8 cellular contexts compared by ENCODE assay signal in the genomic region with DNA sequence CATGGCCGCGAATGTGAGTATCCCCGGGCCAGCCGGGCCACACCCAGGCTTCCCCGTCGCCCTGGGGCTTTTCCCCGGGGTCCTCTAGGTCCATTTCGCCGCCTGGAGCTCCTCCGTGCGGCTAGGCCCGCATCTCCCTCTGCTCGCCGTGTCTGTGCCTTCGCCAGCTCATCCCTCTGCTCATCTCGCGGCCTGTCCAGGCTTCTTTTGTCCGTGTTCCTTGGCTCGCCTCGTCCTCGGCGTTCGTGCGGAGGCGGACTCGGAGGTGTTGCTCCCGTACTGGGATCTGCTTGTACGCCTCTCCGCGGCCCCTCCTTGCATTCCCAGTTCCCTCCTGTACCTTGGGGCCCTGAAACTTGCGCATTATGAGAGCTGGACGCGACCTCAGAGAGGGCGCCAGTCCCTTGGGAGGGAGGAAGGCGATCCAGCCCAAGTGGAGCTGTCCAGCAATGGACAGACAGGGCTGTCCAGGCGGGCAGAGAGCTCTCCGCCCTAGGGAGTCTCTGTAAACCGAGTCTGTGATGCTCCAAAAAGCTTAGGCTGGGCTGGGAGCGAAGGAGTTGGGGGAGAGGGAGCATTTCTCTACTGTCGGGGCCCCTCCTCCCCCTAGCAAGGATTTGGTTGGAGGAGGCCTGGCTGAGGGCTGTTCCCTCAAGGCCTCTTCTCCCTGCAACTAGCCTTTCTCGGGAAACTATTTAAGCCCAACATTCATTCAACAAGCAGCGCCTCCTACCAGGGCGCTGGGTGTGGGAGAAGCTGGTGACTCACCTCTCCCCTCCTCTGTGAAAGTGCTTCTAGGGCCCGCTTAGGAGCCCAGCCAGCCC. TPM values are rescaled to one million over a fixed set of nuclear protein-coding genes. Genes with fewer than 3 reads are reported as not detected.
DNase-seq lines count a peak whose midpoint lies in the region; ATAC-seq lines count a peak whose summit lies in the region.

No MANE protein-coding gene starts in this region.

- H3K9me3 ChIP-seq in esophagus (ENCODE audit: control insufficient read depth in 2 of 2, insufficient read depth in 1 of 2, low read depth in 1 of 2, low read length in 1 of 2), result no peaks in the 10 kb centered on the region

- 0% methylated on average over 44 of the region's 44 CpGs for WGBS in esophagus, 2 donors

- H3K36me3 ChIP-seq in esophagus (ENCODE audit: control insufficient read depth in 2 of 2, insufficient read depth in 2 of 2, low read length in 1 of 2), result peaks cover 8 to 14% of the 10 kb centered on the region in 2 donors

- peaks cover 5 to 37% of the 10 kb centered on the region in 2 donors for H3K4me1 ChIP-seq in esophagus (ENCODE audit: control insufficient read depth in 2 of 2, insufficient read depth in 2 of 2, low read length in 1 of 2)

- H3K27ac ChIP-seq in esophagus (ENCODE audit: low read depth in 2 of 2, low read length in 1 of 2), result peak overlapping the region; percentile 89 to 94

- DNase-seq in NCI-H82 (lab: John Stamatoyannopoulos, UW) (peak; percentile 65), NCI-H82 treated with DMSO at 0.1 percent for 48 hours (lab: John Stamatoyannopoulos, UW; ENCODE audit: unreplicated experiment) (no peak), NCI-H69 (lab: John Stamatoyannopoulos, UW) (peak; percentile 61), myocyte (ENCODE audit: low read depth) (peak; percentile 92)
- DNase-seq in activated CD8-positive, alpha-beta memory T cell treated with anti-CD3 and anti-CD28 coated beads, Interleukin-2, amount 50 U/mL, for 48 hours, result peak; percentile 72
- peak; percentile 65 for DNase-seq in stimulated activated naive CD4-positive, alpha-beta T cell treated with Interleukin-2 at 50 U/mL for 16 hours (lab: John Stamatoyannopoulos, UW)

- H3K27me3 ChIP-seq in esophagus (ENCODE audit: control insufficient read depth in 1 of 2, insufficient read depth in 2 of 2, low read length in 2 of 2), result no peaks in the 10 kb centered on the region

- ATAC-seq in HG02973 (IDR thresholded peaks at IDR 0.05; ENCODE audit: unreplicated experiment), result peak; percentile 3

- H3K4me3 ChIP-seq in esophagus (ENCODE audit: low read depth in 1 of 2, low read length in 2 of 2), result peak overlapping the region; percentile 77 to 87

RNA-seq across cellular contexts. Expression of a gene that starts 0.6 kb away (rescaled TPM):
- polyA plus RNA-seq in esophagus, result 10 to 100 TPM; 41.4 to 45.6 TPM
- total RNA-seq in myocyte, result 90.5 and 112 TPM in 2 replicates
- polyA plus RNA-seq in myocyte (2012), result 65.0 TPM

RNA-seq across cellular contexts. Expression of a gene that starts 0.7 kb away (rescaled TPM):
- polyA plus RNA-seq in esophagus, result 10 to 100 TPM in 1 of 2 donors, 1 to 10 TPM in 1; 6.5 to 14.9 TPM
- 21.4 and 24.0 TPM in 2 replicates for total RNA-seq in myocyte
- 13.0 TPM for polyA plus RNA-seq in myocyte (2012)

RNA-seq across cellular contexts. Expression of a gene that starts 53.0 kb away (rescaled TPM):
- polyA plus RNA-seq in esophagus, result 10 to 100 TPM; 12.1 to 12.6 TPM
- 22.3 and 27.0 TPM in 2 replicates for total RNA-seq in myocyte
- 21.1 TPM for polyA plus RNA-seq in myocyte (2012)

RNA-seq across cellular contexts. Expression of a gene that starts 53.2 kb away (rescaled TPM):
- polyA plus RNA-seq in esophagus, result 10 to 100 TPM in 1 of 2 donors, 1 to 10 TPM in 1; 5.3 to 10.8 TPM
- total RNA-seq in myocyte, result 11.4 and 13.3 TPM in 2 replicates
- 11.3 TPM for polyA plus RNA-seq in myocyte (2012)
